ENCODE assay signal across 9 cellular contexts in genomic region chr5:78758169-78758839, GRCh38.
DNase-seq lines count a peak whose midpoint lies in the region; ATAC-seq and TF ChIP-seq lines count a peak whose summit lies in the region.
"Had no signal": no experiment of that assay in that cellular context is flagged by ENCODE, and none has a peak within 500 bp of the region (broad histone marks: within the 10 kb centered on the region; RNA-seq: fewer than 3 reads in every experiment).

No MANE protein-coding gene starts in this region.

- DNase-seq in GM19238 (ENCODE audit: insufficient read length, low spot score) (peak; percentile 33), foreskin keratinocyte (no peak), occipital lobe (lab: John Stamatoyannopoulos, UW) (no peak), NCI-H146 treated with DMSO at 0.1 percent for 48 hours (lab: John Stamatoyannopoulos, UW; ENCODE audit: unreplicated experiment) (no peak), iPS-NIHi7 (ENCODE audit: extremely low spot score) (no peak)
- DNase-seq: NCI-H2081 had no signal

- no peak for TF ChIP-seq CTCF in DOHH2 (IDR thresholded peaks at IDR 0.05; ENCODE audit: low read depth, low read length, poor library complexity, severe bottlenecking)
- TF ChIP-seq CTCF in SU-DHL-6 (IDR thresholded peaks at IDR 0.05; ENCODE audit: insufficient read depth, low read length, poor library complexity, severe bottlenecking) = no peak
- TF ChIP-seq CTCF in foreskin keratinocyte (conservative IDR thresholded peaks at IDR 0.05) = no peak

- H3K36me3 ChIP-seq in DOHH2 (ENCODE audit: control insufficient read depth, low read length) (peaks cover 9% of the 10 kb centered on the region; the same call in 1 of the 2 replicates), SU-DHL-6 (ENCODE audit: low read length) (no peaks in the 10 kb centered on the region)

- H3K27ac ChIP-seq in DOHH2 (ENCODE audit: low read depth, low read length) = peak overlapping the region; percentile 64
- peak overlapping the region; percentile 94 for H3K27ac ChIP-seq in SU-DHL-6 (ENCODE audit: low read depth, low read length)
- H3K27ac ChIP-seq in foreskin keratinocyte = no peak overlapping the region

- H3K4me1 ChIP-seq in DOHH2 (ENCODE audit: control insufficient read depth, low read length) (peaks cover 78% of the 10 kb centered on the region), foreskin keratinocyte (no peaks in the 10 kb centered on the region)

- H3K9me3 ChIP-seq in DOHH2 (ENCODE audit: control insufficient read depth, insufficient read depth, low read length) = no peaks in the 10 kb centered on the region
- no peaks in the 10 kb centered on the region for H3K9me3 ChIP-seq in SU-DHL-6 (ENCODE audit: insufficient read depth, low read length)

- H3K79me2 ChIP-seq in DOHH2 (ENCODE audit: control insufficient read depth, low read length) (no peaks in the 10 kb centered on the region), SU-DHL-6 (ENCODE audit: insufficient read depth, low read length) (no peaks in the 10 kb centered on the region)

- peaks cover 8% of the 10 kb centered on the region; the same call in 1 of the 2 replicates for H3F3A ChIP-seq in DOHH2 (ENCODE audit: control insufficient read depth, insufficient read depth)
- peaks cover 52% of the 10 kb centered on the region for H3F3A ChIP-seq in SU-DHL-6 (ENCODE audit: insufficient read depth)

- H3K9ac ChIP-seq in SU-DHL-6 (ENCODE audit: low read length) = peak overlapping the region; percentile 41

- H3K9me2 ChIP-seq in DOHH2 (replicated peaks; ENCODE audit: control insufficient read depth, low read length) = no peaks in the 10 kb centered on the region
- H3K9me2 ChIP-seq in SU-DHL-6 (replicated peaks; ENCODE audit: insufficient read depth, low read length) = no peaks in the 10 kb centered on the region

- no peaks in the 10 kb centered on the region for H4K20me1 ChIP-seq in DOHH2 (ENCODE audit: control insufficient read depth, insufficient read depth, low read depth, low read length)
- no peaks in the 10 kb centered on the region for H4K20me1 ChIP-seq in SU-DHL-6 (ENCODE audit: low read depth, low read length)

- H3K27me3 ChIP-seq in DOHH2 (ENCODE audit: control insufficient read depth, low read length) (no peaks in the 10 kb centered on the region), SU-DHL-6 (ENCODE audit: low read length) (no peaks in the 10 kb centered on the region), foreskin keratinocyte (no peaks in the 10 kb centered on the region)

- H2AFZ ChIP-seq in SU-DHL-6 (ENCODE audit: low read depth, low read length, severe bottlenecking) = peak overlapping the region; percentile 45

- peak overlapping the region; percentile 49 for H3K4me3 ChIP-seq in DOHH2 (ENCODE audit: low read length)
- H3K4me3 ChIP-seq in SU-DHL-6 (ENCODE audit: insufficient read depth, low read length, poor library complexity, severe bottlenecking) = peak overlapping the region; percentile 6

- ATAC-seq in HG02973 (IDR thresholded peaks at IDR 0.05; ENCODE audit: unreplicated experiment) (peak; percentile 74), foreskin keratinocyte (no peak)

- peak overlapping the region; percentile 61 for H3K4me2 ChIP-seq in DOHH2 (ENCODE audit: low read length)
- peak overlapping the region; percentile 61 for H3K4me2 ChIP-seq in SU-DHL-6 (ENCODE audit: low read depth, low read length, poor library complexity, severe bottlenecking)
